1 cellular context compared by ENCODE assay signal in the genomic region with DNA sequence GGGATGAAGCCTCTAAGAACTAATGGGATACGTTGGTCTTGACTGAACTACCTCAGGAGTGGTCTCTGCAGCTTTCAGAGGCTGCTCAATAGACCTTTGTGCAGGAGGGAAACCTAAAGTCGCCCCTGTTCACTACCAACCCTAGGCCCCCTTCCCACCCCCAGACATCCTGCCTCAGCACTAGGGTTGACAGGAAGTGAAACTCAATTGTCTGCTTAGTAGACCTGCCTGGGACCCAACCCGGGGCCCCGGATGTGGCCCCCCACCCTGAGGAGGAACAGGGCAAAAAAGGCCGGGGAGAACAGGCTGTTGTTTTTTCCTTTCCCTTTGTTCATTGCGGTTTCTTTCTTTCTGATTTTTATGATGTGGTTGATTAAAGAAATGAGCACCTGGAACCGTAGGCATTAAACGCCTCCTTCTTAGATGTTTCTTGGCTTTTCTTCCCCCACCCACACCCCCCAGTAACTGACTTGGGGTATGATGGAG.
TF ChIP-seq lines count a peak whose summit lies in the region.

No MANE protein-coding gene starts in this region.

TF ChIP-seq in IMR-90, 13 proteins besides CTCF, POLR2A, EP300 and RAD21:
- TF ChIP-seq RFX5 (IDR thresholded peaks at IDR 0.05; ENCODE audit: low read depth, low read length) (no peak), FOS (IDR thresholded peaks at IDR 0.05; ENCODE audit: low read depth, low read length) (no peak), BHLHE40 (IDR thresholded peaks at IDR 0.05; ENCODE audit: low read depth, low read length) (no peak), MXI1 (IDR thresholded peaks at IDR 0.05; ENCODE audit: borderline replicate concordance, low read depth, low read length) (no peak), CEBPB (IDR thresholded peaks at IDR 0.05; ENCODE audit: low read depth, low read length) (no peak), SMC3 (IDR thresholded peaks at IDR 0.05; ENCODE audit: low read depth, low read length) (no peak), RCOR1 (IDR thresholded peaks at IDR 0.05; ENCODE audit: insufficient replicate concordance, low read length) (no peak), MAZ (IDR thresholded peaks at IDR 0.05; ENCODE audit: borderline replicate concordance, low read depth, low read length) (no peak), NFE2L2 (IDR thresholded peaks at IDR 0.05; ENCODE audit: low read depth, low read length) (no peak), CHD1 (IDR thresholded peaks at IDR 0.05; ENCODE audit: low read depth, low read length) (no peak), MAFK (IDR thresholded peaks at IDR 0.05; ENCODE audit: low read depth, low read length) (no peak)
- TF ChIP-seq, protein P1, sequence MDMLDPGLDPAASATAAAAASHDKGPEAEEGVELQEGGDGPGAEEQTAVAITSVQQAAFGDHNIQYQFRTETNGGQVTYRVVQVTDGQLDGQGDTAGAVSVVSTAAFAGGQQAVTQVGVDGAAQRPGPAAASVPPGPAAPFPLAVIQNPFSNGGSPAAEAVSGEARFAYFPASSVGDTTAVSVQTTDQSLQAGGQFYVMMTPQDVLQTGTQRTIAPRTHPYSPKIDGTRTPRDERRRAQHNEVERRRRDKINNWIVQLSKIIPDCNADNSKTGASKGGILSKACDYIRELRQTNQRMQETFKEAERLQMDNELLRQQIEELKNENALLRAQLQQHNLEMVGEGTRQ (IDR thresholded peaks at IDR 0.05; ENCODE audit: low read depth, low read length) = no peak
- TF ChIP-seq, protein P2, sequence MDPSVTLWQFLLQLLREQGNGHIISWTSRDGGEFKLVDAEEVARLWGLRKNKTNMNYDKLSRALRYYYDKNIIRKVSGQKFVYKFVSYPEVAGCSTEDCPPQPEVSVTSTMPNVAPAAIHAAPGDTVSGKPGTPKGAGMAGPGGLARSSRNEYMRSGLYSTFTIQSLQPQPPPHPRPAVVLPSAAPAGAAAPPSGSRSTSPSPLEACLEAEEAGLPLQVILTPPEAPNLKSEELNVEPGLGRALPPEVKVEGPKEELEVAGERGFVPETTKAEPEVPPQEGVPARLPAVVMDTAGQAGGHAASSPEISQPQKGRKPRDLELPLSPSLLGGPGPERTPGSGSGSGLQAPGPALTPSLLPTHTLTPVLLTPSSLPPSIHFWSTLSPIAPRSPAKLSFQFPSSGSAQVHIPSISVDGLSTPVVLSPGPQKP (IDR thresholded peaks at IDR 0.05; ENCODE audit: borderline replicate concordance, low read depth, low read length) = no peak
